ENCODE assay signal across 20 cellular contexts in the genomic region with DNA sequence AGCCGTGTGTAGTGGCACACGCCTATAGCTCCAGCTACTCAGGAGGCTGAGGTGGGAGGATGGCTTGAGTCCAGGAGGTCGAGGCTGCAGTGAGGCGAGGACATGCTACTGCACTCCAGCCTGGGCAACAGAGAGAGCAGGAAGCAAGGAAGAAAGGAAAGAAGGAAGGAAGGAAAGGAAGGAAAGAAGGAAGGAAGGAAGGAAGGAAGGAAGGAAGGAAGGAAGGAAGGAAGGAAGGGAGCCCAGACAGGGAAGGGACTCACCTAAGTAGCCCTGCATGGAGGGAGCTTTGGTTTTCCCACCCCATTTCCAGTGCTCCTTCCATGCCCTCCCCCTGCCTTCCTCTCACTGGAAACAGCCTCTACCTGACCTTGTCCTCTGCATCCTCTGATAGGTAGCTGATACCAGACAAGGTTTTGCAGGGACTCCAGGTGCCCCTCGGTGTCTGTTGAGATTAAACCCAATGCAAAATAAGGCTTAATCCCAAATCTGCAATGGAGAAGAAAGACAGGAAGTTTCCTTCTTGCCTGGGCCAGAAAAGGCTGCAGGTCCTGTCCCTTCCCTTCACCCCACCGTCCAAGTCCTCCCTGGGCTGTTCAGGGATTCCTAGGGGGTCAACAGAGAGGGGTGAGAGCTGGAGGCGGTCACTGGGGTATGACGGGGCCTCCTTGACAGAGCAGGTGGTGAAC. TPM values are rescaled to one million over a fixed set of nuclear protein-coding genes. Genes with fewer than 3 reads are reported as not detected.
A peak's percentile ranks its signal among the peaks of the same experiment; 100 is the strongest.
DNase-seq lines count a peak whose midpoint lies in the region; ATAC-seq, FAIRE-seq and TF ChIP-seq lines count a peak whose summit lies in the region.
"Had no signal": no experiment of that assay in that cellular context is flagged by ENCODE, and none has a peak within 500 bp of the region (broad histone marks: within the 10 kb centered on the region; RNA-seq: fewer than 3 reads in every experiment).

No MANE protein-coding gene starts in this region.

- H3K9me3 ChIP-seq in HepG2 (ENCODE audit: low read length) (no peaks in the 10 kb centered on the region), right lobe of liver (no peaks in the 10 kb centered on the region), SK-N-MC (ENCODE audit: low read depth, low read length) (no peaks in the 10 kb centered on the region), transverse colon (no peaks in the 10 kb centered on the region)
- H3K9me3 ChIP-seq: SJSA1 had no signal

- no peak overlapping the region for H2AFZ ChIP-seq in HepG2 (ENCODE audit: low read length)

- no peak overlapping the region for H3K27ac ChIP-seq in HepG2 (ENCODE audit: extremely low read length, insufficient read depth, low read length)
- no peak overlapping the region for H3K27ac ChIP-seq in right lobe of liver
- peak overlapping the region; percentile 87 for H3K27ac ChIP-seq in SK-N-MC
- no peak overlapping the region for H3K27ac ChIP-seq in transverse colon
- H3K27ac ChIP-seq: SJSA1 had no signal

- H3K36me3 ChIP-seq in HepG2 (replicated peaks in 1 of 2; ENCODE audit: control insufficient read depth in 1 of 2, insufficient read depth in 2 of 2, low read length in 2 of 2): no peaks in the 10 kb centered on the region
- H3K36me3 ChIP-seq in right lobe of liver: no peaks in the 10 kb centered on the region
- H3K36me3 ChIP-seq in SK-N-MC (ENCODE audit: insufficient read depth, low read length): no peaks in the 10 kb centered on the region
- no peaks in the 10 kb centered on the region for H3K36me3 ChIP-seq in transverse colon

- CTCF ChIA-PET in HepG2 (lab: Yijun Ruan, JAX; ENCODE audit: low intra/inter-chr PET ratio, low total read pairs): no interaction called here

- DNase-seq in HepG2 (ENCODE audit: low spot score): no peak
- DNase-seq in right lobe of liver: no peak
- DNase-seq in SK-N-MC (ENCODE audit: low read depth, low spot score): no peak
- peak; percentile 8 for DNase-seq in left lobe of liver (ENCODE audit: low spot score)
- DNase-seq in ureter (ENCODE audit: low spot score): peak; percentile 17
- DNase-seq in SK-N-DZ (ENCODE audit: low spot score): no peak
- DNase-seq in transverse colon: no peak
- DNase-seq in NCI-H1048 (lab: John Stamatoyannopoulos, UW): no peak
- DNase-seq: ACHN, DMS79, NCI-H1436, NCI-H2029, NCI-H774, PC-3 had no signal

- H3K4me1 ChIP-seq in HepG2 (ENCODE audit: insufficient read depth, low read length) (no peaks in the 10 kb centered on the region), right lobe of liver (no peaks in the 10 kb centered on the region), transverse colon (no peaks in the 10 kb centered on the region)
- H3K4me1 ChIP-seq: SJSA1 had no signal

- TF ChIP-seq EP300 in HepG2 (IDR thresholded peaks at IDR 0.05; ENCODE audit: low read depth in 2 of 2, low read length in 2 of 2) (no peak), HepG2 (CRISPR knock-in tag; IDR thresholded peaks at IDR 0.05; ENCODE audit: borderline replicate concordance) (no peak), transverse colon (IDR thresholded peaks at IDR 0.05; ENCODE audit: low read depth) (no peak)

- in situ Hi-C loops in HepG2 (cut with HindIII; ENCODE audit: extremely low pct_ligation_motif_present, low pct_unique_long_range_greater_than_20kb): no loop called here
- in situ Hi-C loops in transverse colon (cut with MboI; ENCODE audit: low pct_ligation_motif_present in 1 of 4, low pct_unique_long_range_greater_than_20kb in 1 of 4, low sequenced_read_pairs in 3 of 4): loop anchor here in 3 of 4 donors (25.0 kb wide), 2 partner anchors 284 to 309 kb away; a partner anchor contains a TSS

- ATAC-seq in HepG2 (no peak; the same call in 2 of the 3 replicates), right lobe of liver (no peak), left lobe of liver (no peak)
- ATAC-seq: CD8-positive, alpha-beta T cell; K562; PC-3 had no signal

- H3K4me3 ChIP-seq in HepG2 (replicated peaks in 1 of 3; ENCODE audit: insufficient read depth in 1 of 3, low read depth in 2 of 3, low read length in 3 of 3): no peak overlapping the region
- H3K4me3 ChIP-seq in right lobe of liver: no peak overlapping the region
- peak overlapping the region; percentile 42 for H3K4me3 ChIP-seq in SK-N-MC
- no peak overlapping the region for H3K4me3 ChIP-seq in transverse colon
- H3K4me3 ChIP-seq: K562, SJSA1 had no signal

- 14% methylated on average over 8 of the region's 8 CpGs for WGBS in HepG2 (ENCODE audit: low lambda C conversion rate)
- 65% methylated on average over 7 of the region's 8 CpGs for WGBS in right lobe of liver (ENCODE audit: insufficient coverage, low coverage, low lambda C conversion rate, missing lambda C conversion rate)
- WGBS in transverse colon (ENCODE audit: low coverage in 1 of 2), 2 donors: 71 to 96% methylated on average over 3 to 8 of the region's 8 CpGs

- H3K27me3 ChIP-seq in HepG2 (ENCODE audit: control insufficient read depth in 1 of 2, insufficient read depth in 2 of 2, low read length in 2 of 2) (peaks cover 1 to 11% of the 10 kb centered on the region in 2 experiments; a peak in 2 of 5 replicates), right lobe of liver (no peaks in the 10 kb centered on the region), transverse colon (no peaks in the 10 kb centered on the region)
- H3K27me3 ChIP-seq: SJSA1 had no signal

- H3K4me2 ChIP-seq in HepG2 (ENCODE audit: low read depth, low read length): no peak overlapping the region

- no peak for FAIRE-seq in HepG2 (lab: Jason Lieb, UNC)
- FAIRE-seq: D721Med, K562 had no signal

- H3K79me2 ChIP-seq in HepG2 (ENCODE audit: insufficient read depth, low read length): no peaks in the 10 kb centered on the region

- no peaks in the 10 kb centered on the region for H4K20me1 ChIP-seq in HepG2 (ENCODE audit: insufficient read depth, low read length)

- POLR2A ChIA-PET in HepG2 (lab: Yijun Ruan, JAX): no interaction called here

- BruUV-seq in HepG2 (replicated peaks; lab: Mats Ljungman, UMichigan): no TSS peak

- TF ChIP-seq RAD21 in HepG2 (CRISPR knock-in tag; IDR thresholded peaks at IDR 0.05): no peak

- H3K9ac ChIP-seq in HepG2 (ENCODE audit: insufficient read depth, low read depth, low read length) (no peak overlapping the region), SK-N-MC (ENCODE audit: insufficient read length) (peak overlapping the region; percentile 4)

- TF ChIP-seq POLR2A in HepG2 (IDR thresholded peaks at IDR 0.05; ENCODE audit: insufficient read depth in 1 of 2, low read depth in 2 of 2, low read length in 2 of 2) (no peak), right lobe of liver (IDR thresholded peaks at IDR 0.05) (no peak), transverse colon (IDR thresholded peaks at IDR 0.05) (no peak)

- TF ChIP-seq CTCF in HepG2 (CRISPR knock-in tag; IDR thresholded peaks at IDR 0.05) (no peak), right lobe of liver (IDR thresholded peaks at IDR 0.05) (no peak), transverse colon (IDR thresholded peaks at IDR 0.05) (no peak)

- intact Hi-C loops in HepG2 (cut with micrococcal nuclease; ENCODE audit: unreplicated experiment): no loop called here
- intact Hi-C loops in right lobe of liver (cut with DNase I): no loop called here
- intact Hi-C loops in transverse colon (cut with DNase I; ENCODE audit: low total_unique reads): no loop called here

RNA-seq across cellular contexts. Expression of a gene that starts 21.5 kb away (rescaled TPM):
- total RNA-seq in HepG2 (2016; rRNA removed; fragmentation: Illumina TruSeq; extraction: Trizol) (not detected in 2 replicates), right lobe of liver (under 1 TPM in 3 of 6 experiments, not detected in 3; 0.33 to 0.37 (median 0.35) TPM), left lobe of liver (0.53 TPM), ureter (1.5 TPM), transverse colon (100 to 1,000 TPM in 3 of 4 donors, 10 to 100 TPM in 1; 15.7 to 359 (median 246) TPM)
- total RNA-seq in HepG2 (2016; cell fraction: cytosol; rRNA removed; fragmentation: Illumina TruSeq; extraction: Trizol; ENCODE audit: low read depth): not detected in 2 replicates
- not detected in 2 replicates for total RNA-seq in HepG2 (2016; cell fraction: insoluble cytoplasmic fraction; rRNA removed; fragmentation: Illumina TruSeq; extraction: Trizol)
- not detected in 2 replicates for total RNA-seq in HepG2 (2016; cell fraction: membrane; rRNA removed; fragmentation: Illumina TruSeq; extraction: Trizol)
- total RNA-seq in HepG2 (2016; cell fraction: nucleus; rRNA removed; fragmentation: Illumina TruSeq; extraction: Trizol): not detected in 2 replicates
- polyA plus RNA-seq in HepG2 (2011; rRNA removed): not detected in 2 replicates
- polyA plus RNA-seq in HepG2 (2011; cell fraction: cytosol; rRNA removed): not detected in 2 replicates
- polyA plus RNA-seq in HepG2 (2011; cell fraction: nucleus; rRNA removed): not detected in 2 replicates
- polyA plus RNA-seq in HepG2 (2012): not detected in 2 replicates
- not detected in 2 replicates for polyA plus RNA-seq in HepG2 (2016; cell fraction: cytosol; fragmentation: Illumina TruSeq; extraction: Trizol; ENCODE audit: low read depth)
- polyA plus RNA-seq in HepG2 (2016; cell fraction: insoluble cytoplasmic fraction; fragmentation: Illumina TruSeq; extraction: Trizol; ENCODE audit: low read depth): not detected in 2 replicates
- polyA plus RNA-seq in HepG2 (2016; cell fraction: membrane; fragmentation: Illumina TruSeq; extraction: Trizol; ENCODE audit: low read depth): not detected in 2 replicates
- not detected in 2 replicates for polyA plus RNA-seq in HepG2 (2016; cell fraction: nucleus; fragmentation: Illumina TruSeq; extraction: Trizol; ENCODE audit: insufficient read depth, low read depth)
- not detected in 2 replicates for polyA minus RNA-seq in HepG2 (2011; rRNA and poly(A)+ RNA removed; ENCODE audit: low replicate concordance)
- not detected in 2 replicates for polyA minus RNA-seq in HepG2 (2011; cell fraction: cytosol; rRNA and poly(A)+ RNA removed)
- polyA minus RNA-seq in HepG2 (2011; cell fraction: nucleus; rRNA and poly(A)+ RNA removed): not detected in 2 replicates
- polyA plus RNA-seq in SK-N-DZ (2014; cell fraction: cytosol; rRNA removed): not detected in 2 replicates
- 0.65 TPM in 1 of 2 replicates, not detected in the other for polyA plus RNA-seq in SK-N-DZ (2014; cell fraction: nucleus; rRNA removed)
- total RNA-seq: CD8-positive, alpha-beta T cell; G401; NCI-H460; PC-3; SJSA1 had no signal

RNA-seq across cellular contexts. Expression of a gene that starts 49.6 kb away (rescaled TPM):
- 18.4 and 20.3 TPM in 2 replicates for total RNA-seq in HepG2 (2016; rRNA removed; fragmentation: Illumina TruSeq; extraction: Trizol)
- total RNA-seq in HepG2 (2016; cell fraction: cytosol; rRNA removed; fragmentation: Illumina TruSeq; extraction: Trizol; ENCODE audit: low read depth): 2.3 and 4.3 TPM in 2 replicates
- total RNA-seq in HepG2 (2016; cell fraction: insoluble cytoplasmic fraction; rRNA removed; fragmentation: Illumina TruSeq; extraction: Trizol): 18.9 and 20.3 TPM in 2 replicates
- total RNA-seq in HepG2 (2016; cell fraction: membrane; rRNA removed; fragmentation: Illumina TruSeq; extraction: Trizol): 5.4 and 6.6 TPM in 2 replicates
- total RNA-seq in HepG2 (2016; cell fraction: nucleus; rRNA removed; fragmentation: Illumina TruSeq; extraction: Trizol): 22.7 and 29.7 TPM in 2 replicates
- 21.4 and 22.1 TPM in 2 replicates for polyA plus RNA-seq in HepG2 (2011; rRNA removed)
- polyA plus RNA-seq in HepG2 (2011; cell fraction: cytosol; rRNA removed): 16.0 and 16.2 TPM in 2 replicates
- polyA plus RNA-seq in HepG2 (2011; cell fraction: nucleus; rRNA removed): 131 and 149 TPM in 2 replicates
- polyA plus RNA-seq in HepG2 (2012): 14.9 and 15.5 TPM in 2 replicates
- polyA plus RNA-seq in HepG2 (2016; cell fraction: cytosol; fragmentation: Illumina TruSeq; extraction: Trizol; ENCODE audit: low read depth): 0.63 and 0.85 TPM in 2 replicates
- 12.1 and 12.7 TPM in 2 replicates for polyA plus RNA-seq in HepG2 (2016; cell fraction: insoluble cytoplasmic fraction; fragmentation: Illumina TruSeq; extraction: Trizol; ENCODE audit: low read depth)
- polyA plus RNA-seq in HepG2 (2016; cell fraction: membrane; fragmentation: Illumina TruSeq; extraction: Trizol; ENCODE audit: low read depth): 1.4 and 1.7 TPM in 2 replicates
- 34.2 and 40.8 TPM in 2 replicates for polyA plus RNA-seq in HepG2 (2016; cell fraction: nucleus; fragmentation: Illumina TruSeq; extraction: Trizol; ENCODE audit: insufficient read depth, low read depth)
- polyA minus RNA-seq in HepG2 (2011; rRNA and poly(A)+ RNA removed; ENCODE audit: low replicate concordance): 30.5 and 72.9 TPM in 2 replicates
- polyA minus RNA-seq in HepG2 (2011; cell fraction: cytosol; rRNA and poly(A)+ RNA removed): 17.1 and 24.8 TPM in 2 replicates
- polyA minus RNA-seq in HepG2 (2011; cell fraction: nucleus; rRNA and poly(A)+ RNA removed): 72.4 and 73.8 TPM in 2 replicates
- 1 to 10 TPM; 3.6 to 7.3 (median 6.3) TPM for total RNA-seq in right lobe of liver
- total RNA-seq in left lobe of liver: 5.0 TPM
- total RNA-seq in ureter: 30.7 TPM
- 17.9 and 18.8 TPM in 2 replicates for polyA plus RNA-seq in SK-N-DZ (2014; cell fraction: cytosol; rRNA removed)
- 35.7 and 57.9 TPM in 2 replicates for polyA plus RNA-seq in SK-N-DZ (2014; cell fraction: nucleus; rRNA removed)
- 10 to 100 TPM in 2 of 4 donors, 1 to 10 TPM in 2; 2.6 to 11.3 (median 8.1) TPM for total RNA-seq in transverse colon

Comparison
In these comparisons a context has a peak if more than half of its experiments do, and no peak if none do; other contexts are left out.
1. DNase-seq: peak in left lobe of liver (single experiment) and ureter (single experiment); none in HepG2 (single experiment), right lobe of liver (0 of 3), SK-N-MC (single experiment), SK-N-DZ (single experiment), transverse colon (single experiment) and NCI-H1048 (single experiment).